ENCODE assay signal across 20 cellular contexts in the genomic region with DNA sequence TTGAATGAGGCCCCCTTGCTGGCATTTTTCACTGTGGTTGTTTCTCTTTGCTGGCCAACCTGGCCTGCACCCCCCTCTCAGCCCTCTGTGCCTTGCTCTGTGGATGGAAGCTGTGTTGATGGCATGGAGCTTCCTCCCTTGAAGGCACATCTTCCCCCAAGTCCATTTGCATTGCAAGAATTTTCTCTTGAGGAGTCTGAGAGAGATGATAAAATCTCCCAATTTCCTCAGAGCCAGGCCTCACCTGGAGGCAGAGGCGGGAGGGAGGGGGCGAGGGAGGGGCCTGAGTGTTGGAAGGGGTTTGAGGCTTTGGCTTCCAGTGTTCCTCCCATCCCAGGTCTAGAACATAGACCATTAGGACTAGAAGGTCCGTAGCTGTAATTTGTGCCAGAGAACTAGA.
"Had no signal": no experiment of that assay in that cellular context is flagged by ENCODE, and none has a peak within 500 bp of the region (broad histone marks: within the 10 kb centered on the region; RNA-seq: fewer than 3 reads in every experiment).

No MANE protein-coding gene starts in this region.

- H3K9me3 ChIP-seq: neutrophil, ovary, suprapubic skin, tibial artery, upper lobe of left lung had no signal

- H3K36me3 ChIP-seq: neutrophil, ovary, suprapubic skin, tibial artery, upper lobe of left lung had no signal

- H3K4me3 Mint-ChIP-seq: dendritic cell treated with granulocyte-macrophage colony-stimulating factor and Interleukin-4, amounts not matched to agents 40 ng/mL and 50 ng/mL, for 4 days; naive thymus-derived CD4-positive, alpha-beta T cell had no signal

- H3K27me3 Mint-ChIP-seq: dendritic cell treated with granulocyte-macrophage colony-stimulating factor and Interleukin-4, amounts not matched to agents 40 ng/mL and 50 ng/mL, for 4 days had no signal

- H3K36me3 Mint-ChIP-seq: naive thymus-derived CD4-positive, alpha-beta T cell had no signal

- FAIRE-seq: colon, endothelial cell of umbilical vein had no signal

- H3K27ac Mint-ChIP-seq: dendritic cell treated with granulocyte-macrophage colony-stimulating factor and Interleukin-4, amounts not matched to agents 40 ng/mL and 50 ng/mL, for 4 days; naive thymus-derived CD4-positive, alpha-beta T cell had no signal

- H3K79me2 ChIP-seq: hepatocyte had no signal

- DNase-seq: cerebellar nuclear complex; erythroblast; foreskin keratinocyte; left colon; left ventricle myocardium superior; naive thymus-derived CD4-positive, alpha-beta T cell; ovary; right cardiac atrium; stimulated activated CD4-positive, alpha-beta T cell treated with anti-CD3 and anti-CD28 coated beads, Interleukin-2, amount 100 ng/mL, for 48 hours; stimulated activated naive CD8-positive, alpha-beta T cell treated with anti-CD3 and anti-CD28 coated beads, Interleukin-15, Interleukin-2, amounts not matched to agents 100 U/mL and 50 U/mL, for 24 hours; tibial artery; upper lobe of left lung had no signal

- H3K27ac ChIP-seq: foreskin keratinocyte, hepatocyte, neutrophil, upper lobe of left lung had no signal

- H3K4me1 ChIP-seq: foreskin keratinocyte, upper lobe of left lung had no signal

- H3K27me3 ChIP-seq: foreskin keratinocyte, hepatocyte, neutrophil, ovary, suprapubic skin, tibial artery, upper lobe of left lung had no signal

- H3K4me2 ChIP-seq: hepatocyte, smooth muscle cell had no signal

- H2AFZ ChIP-seq: hepatocyte had no signal

- H3K4me1 Mint-ChIP-seq: naive thymus-derived CD4-positive, alpha-beta T cell had no signal

- ATAC-seq: foreskin keratinocyte; left colon; left ventricle myocardium superior; naive thymus-derived CD4-positive, alpha-beta T cell; right cardiac atrium; stimulated activated naive CD8-positive, alpha-beta T cell treated with anti-CD3 and anti-CD28 coated beads, Interleukin-15, Interleukin-2, amounts not matched to agents 100 U/mL and 50 U/mL, for 24 hours had no signal

- H3K4me3 ChIP-seq: hepatocyte, lung, ovary, smooth muscle cell, suprapubic skin, tibial artery, upper lobe of left lung had no signal
